Comparison of ENCODE assay signal across 9 cellular contexts in the genomic region with DNA sequence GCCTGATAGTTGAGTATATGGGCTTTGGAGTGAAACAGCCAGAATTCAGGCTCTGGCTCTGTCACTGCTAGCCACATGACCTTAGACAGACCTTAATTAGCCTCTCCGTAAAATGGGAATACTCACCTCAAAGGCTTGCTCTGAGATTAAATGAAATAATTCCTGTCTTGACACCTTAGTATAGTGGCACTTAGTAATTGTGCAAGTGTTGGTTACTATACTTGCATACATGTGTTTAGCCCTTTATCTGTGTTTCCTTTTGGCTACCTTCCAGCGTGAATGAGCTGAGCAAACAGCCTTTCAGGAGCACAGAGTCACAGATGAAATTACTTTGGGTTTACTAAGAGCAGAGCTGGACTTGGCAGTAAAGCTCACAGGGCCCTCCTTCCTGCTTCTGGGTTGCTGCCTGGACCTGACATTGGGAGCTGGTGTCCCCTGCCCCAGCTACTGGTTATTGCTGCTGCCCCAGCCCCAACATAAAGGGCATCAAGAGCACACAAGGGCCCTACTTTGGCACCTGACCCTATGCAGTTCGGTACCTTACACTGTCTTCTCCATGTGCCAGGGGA. TPM values are rescaled to one million over a fixed set of nuclear protein-coding genes. Genes with fewer than 3 reads are reported as not detected.
DNase-seq lines count a peak whose midpoint lies in the region; ATAC-seq, FAIRE-seq and TF ChIP-seq lines count a peak whose summit lies in the region.
"Had no signal": no experiment of that assay in that cellular context is flagged by ENCODE, and none has a peak within 500 bp of the region (broad histone marks: within the 10 kb centered on the region; RNA-seq: fewer than 3 reads in every experiment).

No MANE protein-coding gene starts in this region.

- peaks cover 20 to 34% of the 10 kb centered on the region in 2 donors for H3K4me1 Mint-ChIP-seq in natural killer cell

- H3K9me3 Mint-ChIP-seq in natural killer cell: no peaks in the 10 kb centered on the region

- H3K9ac ChIP-seq in mucosa of stomach (ENCODE audit: low read length): peak overlapping the region; percentile 46

- DNase-seq in DMS153 (lab: John Stamatoyannopoulos, UW) (peak; percentile 94), NCI-H2196 (lab: John Stamatoyannopoulos, UW; ENCODE audit: unreplicated experiment) (peak; percentile 89), coronary artery (ENCODE audit: low spot score) (no peak), natural killer cell (no peak), spleen (no peak), RCC 7860 (ENCODE audit: low spot score) (no peak), T-helper 1 cell (no peak)
- DNase-seq: NCI-H446 treated with DMSO at 0.1 percent for 48 hours had no signal

- ATAC-seq in natural killer cell: no peak

- H3K9me3 ChIP-seq in mucosa of stomach (ENCODE audit: control insufficient read depth, low read length) (no peaks in the 10 kb centered on the region), spleen (no peaks in the 10 kb centered on the region)

- H3K27ac ChIP-seq in coronary artery (peak overlapping the region; percentile 22 to 53), spleen (peak overlapping the region in 2 of 8 donors; percentile 38 to 56)

- intact Hi-C loops in natural killer cell (cut with micrococcal nuclease): no loop called here
- intact Hi-C loops in spleen (cut with DNase I; ENCODE audit: low total_unique reads): no loop called here

- H3K27me3 ChIP-seq in mucosa of stomach (ENCODE audit: control insufficient read depth, insufficient read depth, low read length) (no peaks in the 10 kb centered on the region), spleen (replicated peaks in 1 of 7) (no peaks in the 10 kb centered on the region)

- no peaks in the 10 kb centered on the region for H3K27me3 Mint-ChIP-seq in natural killer cell (ENCODE audit: low read depth in 2 of 2)

- H3K36me3 Mint-ChIP-seq in natural killer cell: no peaks in the 10 kb centered on the region

- TF ChIP-seq CTCF in coronary artery (IDR thresholded peaks at IDR 0.05) (no peak), natural killer cell (IDR thresholded peaks at IDR 0.05) (no peak), spleen (IDR thresholded peaks at IDR 0.05 in 8 of 11, conservative IDR thresholded peaks at IDR 0.05 in 3 of 11) (no peak)

- H3K4me3 ChIP-seq in coronary artery (no peak overlapping the region), mucosa of stomach (ENCODE audit: low read length) (no peak overlapping the region), spleen (no peak overlapping the region)

- no peak for TF ChIP-seq POLR2A in spleen (IDR thresholded peaks at IDR 0.05)

- peak overlapping the region in 1 of 2 donors; percentile 35 for H3K27ac Mint-ChIP-seq in natural killer cell

- 43 to 60% (median 53%) methylated on average over 3 of the region's 3 CpGs for WGBS in spleen, 5 donors

- no peak for FAIRE-seq in RCC 7860 (lab: Jason Lieb, UNC)

- peaks cover 51% of the 10 kb centered on the region for H3K4me1 ChIP-seq in mucosa of stomach (ENCODE audit: control insufficient read depth, insufficient read depth, low read length)
- peaks cover 0 to 57% (median 11%) of the 10 kb centered on the region in 6 donors for H3K4me1 ChIP-seq in spleen

- no peak overlapping the region for H3K4me3 Mint-ChIP-seq in natural killer cell

- no peaks in the 10 kb centered on the region for H3K36me3 ChIP-seq in mucosa of stomach (ENCODE audit: control insufficient read depth, insufficient read depth, low read length)
- peaks cover 0 to 23% (median 5%) of the 10 kb centered on the region in 6 donors for H3K36me3 ChIP-seq in spleen

RNA-seq across cellular contexts. Expression of a gene that starts 32.8 kb away (rescaled TPM):
- total RNA-seq in natural killer cell: 100 to 1,000 TPM; 352 to 457 (median 427) TPM
- 100 to 1,000 TPM; 179 to 249 (median 213) TPM for total RNA-seq in spleen
- polyA plus RNA-seq in spleen: 100 to 1,000 TPM in 2 of 3 donors, 10 to 100 TPM in 1; 79.4 to 119 (median 105) TPM

Comparison
In these comparisons a context has a peak if more than half of its experiments do, and no peak if none do; other contexts are left out.
1. DNase-seq: peak in DMS153 (single experiment) and NCI-H2196 (single experiment); none in coronary artery (single experiment), natural killer cell (single experiment), spleen (single experiment), RCC 7860 (single experiment) and T-helper 1 cell (0 of 5).